8 cellular contexts compared by ENCODE assay signal in genomic region chr7:123747620-123748141, GRCh38. TPM values are rescaled to one million over a fixed set of nuclear protein-coding genes. Genes with fewer than 3 reads are reported as not detected.
A peak's percentile ranks its signal among the peaks of the same experiment; 100 is the strongest.
DNase-seq lines count a peak whose midpoint lies in the region; ATAC-seq and TF ChIP-seq lines count a peak whose summit lies in the region.

No MANE protein-coding gene starts in this region.

- POLR2A ChIA-PET in MCF 10A (lab: Yijun Ruan, JAX) = interaction anchor here (0.5 to 9.2 kb wide), 24 partner anchors 8 to 310 kb away, joined by 3 to 367 read pairs (median 13); partner anchors contain the start of gene NDUFA5

- TF ChIP-seq CTCF in MCF 10A (IDR thresholded peaks at IDR 0.05; ENCODE audit: unreplicated experiment) (no peak), retinal pigment epithelial cell (conservative IDR thresholded peaks at IDR 0.05; ENCODE audit: low read depth, low read length) (no peak)

- no TSS peak for BruUV-seq in MCF 10A (replicated peaks; lab: Mats Ljungman, UMichigan)

- peak; percentile 91 for DNase-seq in ELF-1 (ENCODE audit: low read depth, low spot score)
- DNase-seq in LoVo (ENCODE audit: low spot score) = peak; percentile 67
- peak; percentile 80 for DNase-seq in MCF 10A (ENCODE audit: unreplicated experiment)
- peak; percentile 75 for DNase-seq in retinal pigment epithelial cell (ENCODE audit: low read depth)
- DNase-seq in occipital lobe (lab: John Stamatoyannopoulos, UW) = no peak

- CTCF ChIA-PET in MCF 10A (lab: Yijun Ruan, JAX) = interaction anchor here (0.7 to 3.9 kb wide), 7 partner anchors 20 to 125 kb away, joined by 3 to 24 read pairs (median 5); no protein-coding TSS in a partner anchor

- peaks cover 4% of the 10 kb centered on the region for H3K36me3 Mint-ChIP-seq in MCF 10A (ENCODE audit: insufficient read depth, unreplicated experiment)

- peak overlapping the region; percentile 99 for H3K27ac Mint-ChIP-seq in MCF 10A (ENCODE audit: low read depth, unreplicated experiment)

- H3K4me1 Mint-ChIP-seq in MCF 10A (ENCODE audit: insufficient read depth, unreplicated experiment) = peaks cover 52% of the 10 kb centered on the region

- no peaks in the 10 kb centered on the region for H3K9me3 Mint-ChIP-seq in MCF 10A (ENCODE audit: unreplicated experiment)

- H3K4me3 ChIP-seq in iPS-11a (ENCODE audit: low read depth, low read length) = peak overlapping the region; percentile 91
- H3K4me3 ChIP-seq in retinal pigment epithelial cell (ENCODE audit: low read length) = peak overlapping the region; percentile 95

- peak; percentile 66 for ATAC-seq in SK-N-SH treated with all-trans-retinoic acid at 6 μM for 48 hours
- no peak for ATAC-seq in GM18870 (IDR thresholded peaks at IDR 0.05; ENCODE audit: unreplicated experiment)

- H3K4me3 Mint-ChIP-seq in MCF 10A (ENCODE audit: unreplicated experiment) = peak overlapping the region; percentile 98

- H3K27me3 Mint-ChIP-seq in MCF 10A (ENCODE audit: insufficient read depth, unreplicated experiment) = no peaks in the 10 kb centered on the region

- intact Hi-C loops in MCF 10A (cut with micrococcal nuclease) = no loop called here

TF ChIP-seq in SK-N-SH treated with all-trans-retinoic acid at 6 μM for 48 hours, 23 proteins besides CTCF, POLR2A, EP300 and RAD21:
- TF ChIP-seq BACH2 (CRISPR knock-in tag; IDR thresholded peaks at IDR 0.05; ENCODE audit: borderline replicate concordance) = no peak
- no peak for TF ChIP-seq RARB (CRISPR knock-in tag; IDR thresholded peaks at IDR 0.05)
- TF ChIP-seq ARNTL (CRISPR knock-in tag; IDR thresholded peaks at IDR 0.05; ENCODE audit: borderline replicate concordance, low read depth) = no peak
- no peak for TF ChIP-seq TOX (CRISPR knock-in tag; IDR thresholded peaks at IDR 0.05; ENCODE audit: borderline replicate concordance)
- TF ChIP-seq ZFP3 (CRISPR knock-in tag; IDR thresholded peaks at IDR 0.05) = no peak
- TF ChIP-seq ESRRG (CRISPR knock-in tag; IDR thresholded peaks at IDR 0.05) = no peak

RNA-seq across cellular contexts. Expression of gene WASL, which starts 1.1 kb away (rescaled TPM):
- total RNA-seq in MCF 10A (2022) (34.7 and 38.8 TPM in 2 replicates), occipital lobe (24.3 TPM)
